In genomic region chr14:47988175-47988574, GRCh38 we compare ENCODE assay signal across 23 cellular contexts.
DNase-seq lines count a peak whose midpoint lies in the region; ATAC-seq and TF ChIP-seq lines count a peak whose summit lies in the region.
"Had no signal": no experiment of that assay in that cellular context is flagged by ENCODE, and none has a peak within 500 bp of the region (broad histone marks: within the 10 kb centered on the region; RNA-seq: fewer than 3 reads in every experiment).

No MANE protein-coding gene starts in this region.

- no peak for DNase-seq in activated CD8-positive, alpha-beta memory T cell treated with anti-CD3 and anti-CD28 coated beads, Interleukin-2, amount 50 U/mL, for 4 hours
- no peak for DNase-seq in mucosa of gallbladder (ENCODE audit: low spot score)
- no peak for DNase-seq in activated gamma-delta T cell treated with Interleukin-2 at 50 U/mL for 16 hours
- DNase-seq: 8988T; ACHN; BE2C; C1 segment of cervical spinal cord; CD4-positive, alpha-beta memory T cell; CD4-positive, CD25-positive, alpha-beta regulatory T cell; CD8-positive, alpha-beta memory T cell; COR-L47; DMS 273 treated with DMSO at 0.1 percent for 48 hours; DMS153; DMS53; DMS79; DND-41; EL; GDM1 had no signal

- no peaks in the 10 kb centered on the region for H3K9me2 ChIP-seq in SU-DHL-6 (replicated peaks; ENCODE audit: insufficient read depth, low read length)

- no peak overlapping the region for H3K4me3 ChIP-seq in SU-DHL-6 (ENCODE audit: insufficient read depth, low read length, poor library complexity, severe bottlenecking)
- H3K4me3 ChIP-seq: BLaER1, GM12878 had no signal

- H2AFZ ChIP-seq in SU-DHL-6 (ENCODE audit: low read depth, low read length, severe bottlenecking): peak overlapping the region; percentile 0

- no peak for TF ChIP-seq CTCF in SU-DHL-6 (IDR thresholded peaks at IDR 0.05; ENCODE audit: insufficient read depth, low read length, poor library complexity, severe bottlenecking)

- H3K4me2 ChIP-seq in SU-DHL-6 (ENCODE audit: low read depth, low read length, poor library complexity, severe bottlenecking): no peak overlapping the region
- H3K4me2 ChIP-seq: BLaER1 had no signal

- no peaks in the 10 kb centered on the region for H3K36me3 ChIP-seq in SU-DHL-6 (ENCODE audit: low read length)
- H3K36me3 ChIP-seq: BE2C, BLaER1 had no signal

- ATAC-seq in GM18868 (IDR thresholded peaks at IDR 0.05; ENCODE audit: unreplicated experiment): peak; percentile 83
- ATAC-seq in HG03575 (IDR thresholded peaks at IDR 0.05; ENCODE audit: extremely low read depth, insufficient number of reproducible peaks, low FRiP score, unreplicated experiment): peak; percentile 57
- ATAC-seq: GM12878 had no signal

- no peaks in the 10 kb centered on the region for H3K27me3 ChIP-seq in SU-DHL-6 (ENCODE audit: low read length)
- H3K27me3 ChIP-seq: BE2C, BLaER1 had no signal

- H3K9me3 ChIP-seq in SU-DHL-6 (ENCODE audit: insufficient read depth, low read length): no peaks in the 10 kb centered on the region
- H3K9me3 ChIP-seq: BE2C, BLaER1 had no signal

- no peaks in the 10 kb centered on the region for H3F3A ChIP-seq in SU-DHL-6 (ENCODE audit: insufficient read depth)

- H3K9ac ChIP-seq in SU-DHL-6 (ENCODE audit: low read length): no peak overlapping the region
- H3K9ac ChIP-seq: BLaER1 had no signal

- H3K79me2 ChIP-seq in SU-DHL-6 (ENCODE audit: insufficient read depth, low read length): no peaks in the 10 kb centered on the region

- no peak overlapping the region for H3K27ac ChIP-seq in SU-DHL-6 (ENCODE audit: low read depth, low read length)
- H3K27ac ChIP-seq: BLaER1 had no signal

- H4K20me1 ChIP-seq in SU-DHL-6 (ENCODE audit: low read depth, low read length): no peaks in the 10 kb centered on the region
- H4K20me1 ChIP-seq: BLaER1 had no signal
